Comparison of ENCODE assay signal across 9 cellular contexts in genomic region chr3:27880969-27881892, GRCh38.
DNase-seq lines count a peak whose midpoint lies in the region; ATAC-seq and TF ChIP-seq lines count a peak whose summit lies in the region.
"Had no signal": no experiment of that assay in that cellular context is flagged by ENCODE, and none has a peak within 500 bp of the region (broad histone marks: within the 10 kb centered on the region; RNA-seq: fewer than 3 reads in every experiment).

No MANE protein-coding gene starts in this region.

- H4K20me1 ChIP-seq in Karpas-422 (ENCODE audit: insufficient read depth, low read depth, low read length) = no peaks in the 10 kb centered on the region

- H3K79me2 ChIP-seq in Karpas-422 (ENCODE audit: low read length) = no peaks in the 10 kb centered on the region

- intact Hi-C loops in activated T-helper 1 cell treated with anti-CD3 and anti-CD28 coated beads, Interleukin-12 subunit alpha, Interleukin-12 subunit beta, Interleukin-2, Interleukin-4 antibody, amounts not matched to agents 30 ng/mL and 10 ng/mL and 1 ng/mL, durations not matched to agents 14 hours and 24 hours and 36 hours (cut with micrococcal nuclease) = loop anchor here (1.0 to 5.0 kb wide), 4 partner anchors 20 to 128 kb away; no protein-coding TSS in a partner anchor

- no peak for TF ChIP-seq CTCF in omental fat pad (IDR thresholded peaks at IDR 0.05)

- H3K27ac ChIP-seq in Karpas-422 (ENCODE audit: low read length) = no peak overlapping the region

- no peaks in the 10 kb centered on the region for H3K27me3 Mint-ChIP-seq in activated T-helper 1 cell treated with anti-CD3 and anti-CD28 coated beads, Interleukin-12 subunit alpha, Interleukin-12 subunit beta, Interleukin-2, Interleukin-4 antibody, amounts not matched to agents 30 ng/mL and 10 ng/mL and 1 ng/mL, durations not matched to agents 14 hours and 24 hours and 36 hours (ENCODE audit: insufficient read depth)

- no peaks in the 10 kb centered on the region for H3K9me3 Mint-ChIP-seq in activated T-helper 1 cell treated with anti-CD3 and anti-CD28 coated beads, Interleukin-12 subunit alpha, Interleukin-12 subunit beta, Interleukin-2, Interleukin-4 antibody, amounts not matched to agents 30 ng/mL and 10 ng/mL and 1 ng/mL, durations not matched to agents 14 hours and 24 hours and 36 hours

- no peak overlapping the region for H3K9ac ChIP-seq in Karpas-422 (ENCODE audit: low read length)

- no peaks in the 10 kb centered on the region for H3K9me3 ChIP-seq in Karpas-422 (ENCODE audit: low read length)

- peak overlapping the region; percentile 53; the same call in 1 of the 2 replicates for H2AFZ ChIP-seq in Karpas-422 (ENCODE audit: low read length)

- H3K4me2 ChIP-seq in Karpas-422 (ENCODE audit: low read depth, low read length, poor library complexity, severe bottlenecking) = peak overlapping the region; percentile 31

- H3K27ac Mint-ChIP-seq in activated T-helper 1 cell treated with anti-CD3 and anti-CD28 coated beads, Interleukin-12 subunit alpha, Interleukin-12 subunit beta, Interleukin-2, Interleukin-4 antibody, amounts not matched to agents 30 ng/mL and 10 ng/mL and 1 ng/mL, durations not matched to agents 14 hours and 24 hours and 36 hours = peak overlapping the region; percentile 76

- H3K4me1 ChIP-seq in Karpas-422 (ENCODE audit: low read length) = peaks cover 7% of the 10 kb centered on the region

- H3K4me1 Mint-ChIP-seq in activated T-helper 1 cell treated with anti-CD3 and anti-CD28 coated beads, Interleukin-12 subunit alpha, Interleukin-12 subunit beta, Interleukin-2, Interleukin-4 antibody, amounts not matched to agents 30 ng/mL and 10 ng/mL and 1 ng/mL, durations not matched to agents 14 hours and 24 hours and 36 hours (ENCODE audit: low read depth) = peaks cover 48% of the 10 kb centered on the region

- ATAC-seq in activated CD4-positive, CD25-positive, alpha-beta regulatory T cell treated with anti-CD3 and anti-CD28 coated beads, Interleukin-2, amount 50 U/mL, for 24 hours = peak; percentile 55 to 58
- ATAC-seq in omental fat pad (ENCODE audit: low FRiP score) = no peak

- H3K4me3 Mint-ChIP-seq in activated T-helper 1 cell treated with anti-CD3 and anti-CD28 coated beads, Interleukin-12 subunit alpha, Interleukin-12 subunit beta, Interleukin-2, Interleukin-4 antibody, amounts not matched to agents 30 ng/mL and 10 ng/mL and 1 ng/mL, durations not matched to agents 14 hours and 24 hours and 36 hours = peak overlapping the region; percentile 80

- no peaks in the 10 kb centered on the region for H3K36me3 Mint-ChIP-seq in activated T-helper 1 cell treated with anti-CD3 and anti-CD28 coated beads, Interleukin-12 subunit alpha, Interleukin-12 subunit beta, Interleukin-2, Interleukin-4 antibody, amounts not matched to agents 30 ng/mL and 10 ng/mL and 1 ng/mL, durations not matched to agents 14 hours and 24 hours and 36 hours (ENCODE audit: low read depth)

- no peaks in the 10 kb centered on the region for H3K9me2 ChIP-seq in Karpas-422 (replicated peaks; ENCODE audit: insufficient read depth, low read length)

- DNase-seq in activated CD4-positive, CD25-positive, alpha-beta regulatory T cell treated with anti-CD3 and anti-CD28 coated beads, Interleukin-2, amount 50 U/mL, for 72 hours = no peak
- DNase-seq in Karpas-422 (no peak), omental fat pad (ENCODE audit: low spot score) (no peak), DMS79 (lab: John Stamatoyannopoulos, UW) (no peak), DMS153 treated with DMSO at 0.1 percent for 48 hours (lab: John Stamatoyannopoulos, UW; ENCODE audit: unreplicated experiment) (no peak)
- peak; percentile 26 for DNase-seq in activated T-helper 1 cell treated with anti-CD3 and anti-CD28 coated beads, Interleukin-12 subunit alpha, Interleukin-12 subunit beta, Interleukin-2, Interleukin-4 antibody, amounts not matched to agents 30 ng/mL and 10 ng/mL and 1 ng/mL, durations not matched to agents 14 hours and 24 hours and 36 hours (ENCODE audit: low spot score)
- DNase-seq in stimulated activated CD8-positive, alpha-beta memory T cell treated with anti-CD3 and anti-CD28 coated beads, Interleukin-7, amount 100 ng/mL, for 4 hours (ENCODE audit: low read depth in 2 of 2) = peak; percentile 9 to 36
- DNase-seq: NCI-H1092 had no signal

- H3K27me3 ChIP-seq in Karpas-422 (ENCODE audit: low read length) = no peaks in the 10 kb centered on the region

- H3K4me3 ChIP-seq in Karpas-422 (ENCODE audit: low read length) = no peak overlapping the region; the same call in 1 of the 2 replicates

- H3K36me3 ChIP-seq in Karpas-422 (ENCODE audit: insufficient read depth, low read length) = no peaks in the 10 kb centered on the region

Comparison
In these comparisons a context has a peak if more than half of its experiments do, and no peak if none do; other contexts are left out.
1. DNase-seq: peak in activated T-helper 1 cell treated with anti-CD3 and anti-CD28 coated beads, Interleukin-12 subunit alpha, Interleukin-12 subunit beta, Interleukin-2, Interleukin-4 antibody, amounts not matched to agents 30 ng/mL and 10 ng/mL and 1 ng/mL, durations not matched to agents 14 hours and 24 hours and 36 hours (single experiment) and stimulated activated CD8-positive, alpha-beta memory T cell treated with anti-CD3 and anti-CD28 coated beads, Interleukin-7, amount 100 ng/mL, for 4 hours (2 of 2); none in activated CD4-positive, CD25-positive, alpha-beta regulatory T cell treated with anti-CD3 and anti-CD28 coated beads, Interleukin-2, amount 50 U/mL, for 72 hours (single experiment), Karpas-422 (single experiment), omental fat pad (single experiment), DMS79 (single experiment) and DMS153 treated with DMSO at 0.1 percent for 48 hours (single experiment).